In genomic region chr22:19158649-19159048, GRCh38 we compare ENCODE assay signal across 15 cellular contexts. TPM values are rescaled to one million over a fixed set of nuclear protein-coding genes. Genes with fewer than 3 reads are reported as not detected.
"Had no signal": no experiment of that assay in that cellular context is flagged by ENCODE, and none has a peak within 500 bp of the region (broad histone marks: within the 10 kb centered on the region; RNA-seq: fewer than 3 reads in every experiment).

No MANE protein-coding gene starts in this region.

RNA-seq across cellular contexts. Expression of gene GSC2, which starts 8.6 kb away (rescaled TPM):
- total RNA-seq: stomach, subcutaneous adipose tissue, suprapubic skin, thoracic aorta, thyroid gland, tibial nerve, transverse colon, upper lobe of left lung, upper lobe of right lung, ureter, urinary bladder, uterus, vagina had no signal
- polyA plus RNA-seq: stomach, thymus, urinary bladder had no signal

RNA-seq across cellular contexts. Expression of gene TSSK2, which starts 27.5 kb away (rescaled TPM):
- total RNA-seq: stomach, subcutaneous adipose tissue, suprapubic skin, temporal lobe, thoracic aorta, transverse colon, upper lobe of left lung, upper lobe of right lung, ureter, urinary bladder, vagina had no signal
